ENCODE assay signal across 7 cellular contexts in the genomic region with DNA sequence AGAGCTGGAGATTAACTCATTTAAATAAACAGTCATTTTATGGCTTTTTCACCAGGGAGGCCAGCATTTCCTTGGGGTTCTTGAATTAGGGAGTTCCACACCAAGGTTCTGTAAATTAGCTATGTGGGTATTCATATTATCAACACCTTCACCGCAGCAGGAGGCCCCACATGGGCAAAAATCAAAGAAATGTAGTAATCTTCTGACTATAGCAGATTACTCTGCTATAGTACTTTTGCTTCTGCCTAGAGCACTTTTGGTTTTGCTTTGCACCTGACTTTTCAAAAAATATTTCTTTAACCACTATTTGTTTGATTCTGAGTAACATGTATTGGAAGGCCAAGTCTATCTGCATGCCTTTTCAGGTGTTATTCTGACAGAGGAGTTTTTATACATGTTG.
DNase-seq lines count a peak whose midpoint lies in the region; ATAC-seq, FAIRE-seq and TF ChIP-seq lines count a peak whose summit lies in the region.
"Not testable (repeated sequence)": the region's sequence is repeated elsewhere in the genome, so short reads cannot be mapped to it uniquely, and the experiment has no call there.

No MANE protein-coding gene starts in this region.

- peak; percentile 36 for ATAC-seq in CD8-positive, alpha-beta T cell
- peak; percentile 93 for ATAC-seq in GM18520 (IDR thresholded peaks at IDR 0.05; ENCODE audit: unreplicated experiment)
- ATAC-seq in HG03095 (IDR thresholded peaks at IDR 0.05; ENCODE audit: unreplicated experiment), result peak; percentile 50
- peak; percentile 53 for ATAC-seq in HG03521 (IDR thresholded peaks at IDR 0.05; ENCODE audit: unreplicated experiment)
- peak; percentile 94 for ATAC-seq in activated CD8-positive, alpha-beta memory T cell treated with anti-CD3 and anti-CD28 coated beads, Interleukin-2, amount 10 ng/mL, durations not matched to agents 7 days and 5 days
- peak; percentile 93 for ATAC-seq in central memory CD8-positive, alpha-beta T cell (replicated peaks; ENCODE audit: extremely low read depth, poor library complexity, severe bottlenecking)

- H3K4me1 Mint-ChIP-seq in CD8-positive, alpha-beta T cell (ENCODE audit: low read depth); activated CD8-positive, alpha-beta memory T cell treated with anti-CD3 and anti-CD28 coated beads, Interleukin-2, amount 10 ng/mL, durations not matched to agents 7 days and 5 days; central memory CD8-positive, alpha-beta T cell: not testable (repeated sequence)

- not testable (repeated sequence) for TF ChIP-seq POLR2A in H54 (IDR thresholded peaks at IDR 0.05; ENCODE audit: low read depth, low read length)

- CTCF ChIA-PET in CD8-positive, alpha-beta T cell (lab: Charles Lee); activated CD8-positive, alpha-beta memory T cell treated with anti-CD3 and anti-CD28 coated beads, Interleukin-2, amount 10 ng/mL, durations not matched to agents 7 days and 5 days (lab: Charles Lee): not testable (repeated sequence)

- DNase-seq in CD8-positive, alpha-beta T cell; H54 (ENCODE audit: insufficient read length, low spot score); activated CD8-positive, alpha-beta memory T cell treated with anti-CD3 and anti-CD28 coated beads, Interleukin-2, amount 10 ng/mL, durations not matched to agents 7 days and 5 days; central memory CD8-positive, alpha-beta T cell (ENCODE audit: low spot score in 2 of 2): not testable (repeated sequence)

- POLR2A ChIA-PET in CD8-positive, alpha-beta T cell (lab: Charles Lee), result not testable (repeated sequence)

- not testable (repeated sequence) for H3K36me3 ChIP-seq in CD8-positive, alpha-beta T cell (ENCODE audit: insufficient read depth, low read length)

- not testable (repeated sequence) for H3K27me3 Mint-ChIP-seq in CD8-positive, alpha-beta T cell (ENCODE audit: low read depth); activated CD8-positive, alpha-beta memory T cell treated with anti-CD3 and anti-CD28 coated beads, Interleukin-2, amount 10 ng/mL, durations not matched to agents 7 days and 5 days; central memory CD8-positive, alpha-beta T cell

- H3K9me3 ChIP-seq in CD8-positive, alpha-beta T cell (ENCODE audit: low read length), result not testable (repeated sequence)

- not testable (repeated sequence) for TF ChIP-seq CTCF in CD8-positive, alpha-beta T cell (IDR thresholded peaks at IDR 0.05)

- H3K36me3 Mint-ChIP-seq in CD8-positive, alpha-beta T cell; activated CD8-positive, alpha-beta memory T cell treated with anti-CD3 and anti-CD28 coated beads, Interleukin-2, amount 10 ng/mL, durations not matched to agents 7 days and 5 days; central memory CD8-positive, alpha-beta T cell (ENCODE audit: insufficient read depth): not testable (repeated sequence)

- not testable (repeated sequence) for H3K4me3 Mint-ChIP-seq in CD8-positive, alpha-beta T cell; activated CD8-positive, alpha-beta memory T cell treated with anti-CD3 and anti-CD28 coated beads, Interleukin-2, amount 10 ng/mL, durations not matched to agents 7 days and 5 days; central memory CD8-positive, alpha-beta T cell

- H3K27ac ChIP-seq in CD8-positive, alpha-beta T cell (ENCODE audit: low read depth, low read length), result not testable (repeated sequence)

- H3K27ac Mint-ChIP-seq in CD8-positive, alpha-beta T cell; activated CD8-positive, alpha-beta memory T cell treated with anti-CD3 and anti-CD28 coated beads, Interleukin-2, amount 10 ng/mL, durations not matched to agents 7 days and 5 days; central memory CD8-positive, alpha-beta T cell (ENCODE audit: low read depth): not testable (repeated sequence)

- intact Hi-C loops in CD8-positive, alpha-beta T cell (cut with DNase I, micrococcal nuclease), result not testable (repeated sequence)

- not testable (repeated sequence) for H3K4me1 ChIP-seq in CD8-positive, alpha-beta T cell (ENCODE audit: insufficient read depth, low read length)

- H3K4me3 ChIP-seq in CD8-positive, alpha-beta T cell (ENCODE audit: low read depth, low read length), result not testable (repeated sequence)

- H3K9me3 Mint-ChIP-seq in CD8-positive, alpha-beta T cell; activated CD8-positive, alpha-beta memory T cell treated with anti-CD3 and anti-CD28 coated beads, Interleukin-2, amount 10 ng/mL, durations not matched to agents 7 days and 5 days (ENCODE audit: low read depth); central memory CD8-positive, alpha-beta T cell: not testable (repeated sequence)

- peak; percentile 27 for FAIRE-seq in H54 (lab: Jason Lieb, UNC)

- H3K27me3 ChIP-seq in CD8-positive, alpha-beta T cell (ENCODE audit: insufficient read depth, low read length), result not testable (repeated sequence)

Comparison
In these comparisons a context has a peak if more than half of its experiments do, and no peak if none do; other contexts are left out.
1. ATAC-seq: peak in every context shown above with its lines; median percentile 94 in activated CD8-positive, alpha-beta memory T cell treated with anti-CD3 and anti-CD28 coated beads, Interleukin-2, amount 10 ng/mL, durations not matched to agents 7 days and 5 days; 93 in GM18520; 93 in central memory CD8-positive, alpha-beta T cell; 53 in HG03521; 50 in HG03095; 36 in CD8-positive, alpha-beta T cell.